ENCODE assay signal across 8 cellular contexts in the genomic region with DNA sequence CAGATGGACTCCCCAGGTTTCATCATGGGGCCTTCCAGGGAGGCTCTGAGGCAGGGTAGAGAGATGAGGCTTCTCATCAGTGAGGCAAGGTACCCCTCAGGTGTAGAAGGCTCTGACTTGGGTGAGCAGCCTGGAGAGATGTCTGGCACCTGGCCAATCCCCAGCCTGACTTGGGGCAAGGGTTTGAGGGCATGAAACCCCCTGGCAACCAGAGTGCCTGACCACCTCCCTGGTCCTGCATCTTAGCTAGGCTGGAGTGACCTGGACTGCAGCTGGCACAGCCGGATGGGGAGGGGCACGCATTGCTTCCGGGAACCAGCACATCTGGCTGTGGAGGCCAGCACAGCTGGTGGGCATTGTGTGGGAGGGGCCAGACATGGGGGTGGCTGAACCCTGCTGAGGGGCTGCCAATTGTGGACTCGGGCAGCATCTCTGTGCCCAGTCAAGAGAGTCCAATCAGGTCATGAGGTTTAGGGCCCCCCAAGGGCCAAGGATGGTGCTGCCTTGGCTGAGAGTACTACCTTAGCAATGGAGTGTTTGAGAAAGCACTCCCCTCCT. TPM values are rescaled to one million over a fixed set of nuclear protein-coding genes. Genes with fewer than 3 reads are reported as not detected.
DNase-seq lines count a peak whose midpoint lies in the region; ATAC-seq and TF ChIP-seq lines count a peak whose summit lies in the region.

No MANE protein-coding gene starts in this region.

- H2AFZ ChIP-seq in hepatocyte = no peak overlapping the region

- CTCF ChIA-PET in activated B cell treated with CpG ODN at 0.5 μM for 24 hours (lab: Charles Lee) = no interaction called here

- TF ChIP-seq CTCF in GM20000 (IDR thresholded peaks at IDR 0.05; ENCODE audit: extremely low read depth, missing control alignments) (no peak), activated B cell treated with CpG ODN at 0.5 μM for 24 hours (IDR thresholded peaks at IDR 0.05) (no peak), hepatocyte (IDR thresholded peaks at IDR 0.05; ENCODE audit: poor library complexity) (no peak)

- H3K27me3 Mint-ChIP-seq in activated B cell treated with CpG ODN at 0.5 μM for 24 hours = peaks cover 2% of the 10 kb centered on the region

- peaks cover 14% of the 10 kb centered on the region for H3K79me2 ChIP-seq in hepatocyte

- 74% methylated on average over 4 of the region's 4 CpGs for WGBS in hepatocyte (ENCODE audit: low lambda C conversion rate, missing lambda C conversion rate)

- POLR2A ChIA-PET in activated B cell treated with CpG ODN at 0.5 μM for 24 hours (lab: Charles Lee) = interaction anchor here (1.9 kb wide), 1 partner anchor 8 kb away, joined by 7 read pairs; no protein-coding TSS in a partner anchor

- H3K9ac ChIP-seq in skeletal muscle satellite cell (ENCODE audit: low read depth, low read length) = peak overlapping the region; percentile 94

- H3K4me3 ChIP-seq in hepatocyte (no peak overlapping the region), skeletal muscle satellite cell (ENCODE audit: low read length) (peak overlapping the region; percentile 87)

- intact Hi-C loops in activated B cell treated with CpG ODN at 0.5 μM for 24 hours (cut with micrococcal nuclease) = no loop called here

- no peaks in the 10 kb centered on the region for H3K36me3 Mint-ChIP-seq in activated B cell treated with CpG ODN at 0.5 μM for 24 hours (ENCODE audit: low read depth)

- peaks cover 33% of the 10 kb centered on the region for H3K4me1 ChIP-seq in hepatocyte (ENCODE audit: insufficient read depth)
- peaks cover 61% of the 10 kb centered on the region for H3K4me1 ChIP-seq in skeletal muscle satellite cell (ENCODE audit: control insufficient read depth, insufficient read depth, low read length)

- no peak overlapping the region for H3K27ac Mint-ChIP-seq in activated B cell treated with CpG ODN at 0.5 μM for 24 hours

- H3K36me3 ChIP-seq in hepatocyte (replicated peaks; ENCODE audit: insufficient read depth, low read depth) (no peaks in the 10 kb centered on the region), skeletal muscle satellite cell (ENCODE audit: insufficient read depth, low read length) (peaks cover 25% of the 10 kb centered on the region)

- no peak for ATAC-seq in activated B cell treated with CpG ODN at 0.5 μM for 24 hours (ENCODE audit: low read depth)

- no peaks in the 10 kb centered on the region for H3K9me3 ChIP-seq in hepatocyte (ENCODE audit: low read depth)
- H3K9me3 ChIP-seq in skeletal muscle satellite cell (replicated peaks; ENCODE audit: low read length) = no peaks in the 10 kb centered on the region

- H3K4me2 ChIP-seq in hepatocyte = peak overlapping the region; percentile 97
- H3K4me2 ChIP-seq in skeletal muscle satellite cell (ENCODE audit: low read length) = peak overlapping the region; percentile 99

- H3K4me3 Mint-ChIP-seq in activated B cell treated with CpG ODN at 0.5 μM for 24 hours = peak overlapping the region; percentile 50

- DNase-seq in GM20000 (ENCODE audit: low spot score) (peak; percentile 52), activated B cell treated with CpG ODN at 0.5 μM for 24 hours (no peak), hepatocyte (ENCODE audit: low spot score) (no peak), NCI-H1092 treated with DMSO at 0.1 percent for 48 hours (lab: John Stamatoyannopoulos, UW) (no peak), DMS153 (lab: John Stamatoyannopoulos, UW) (no peak), NCI-H2029 treated with DMSO at 0.1 percent for 48 hours (lab: John Stamatoyannopoulos, UW) (no peak), NCI-H2196 (lab: John Stamatoyannopoulos, UW; ENCODE audit: unreplicated experiment) (no peak)

- peak overlapping the region; percentile 92 for H3K27ac ChIP-seq in hepatocyte

- H4K20me1 ChIP-seq in hepatocyte (ENCODE audit: insufficient read depth, poor library complexity, severe bottlenecking) = no peaks in the 10 kb centered on the region

- H3K27me3 ChIP-seq in hepatocyte (no peaks in the 10 kb centered on the region), skeletal muscle satellite cell (ENCODE audit: control insufficient read depth, insufficient read depth, low read length) (no peaks in the 10 kb centered on the region)

- no peaks in the 10 kb centered on the region for H3K9me3 Mint-ChIP-seq in activated B cell treated with CpG ODN at 0.5 μM for 24 hours

- no peaks in the 10 kb centered on the region for H3K9me2 ChIP-seq in hepatocyte (replicated peaks; ENCODE audit: insufficient read depth)

- peaks cover 22% of the 10 kb centered on the region for H3K4me1 Mint-ChIP-seq in activated B cell treated with CpG ODN at 0.5 μM for 24 hours

RNA-seq across cellular contexts. Expression of gene ZBTB47, which starts 1.9 kb away (rescaled TPM):
- 0.88 and 1.1 TPM in 2 replicates for total RNA-seq in activated B cell treated with CpG ODN at 0.5 μM for 24 hours
- 12.3 and 14.2 TPM in 2 replicates for total RNA-seq in hepatocyte
- 4.7 and 7.0 TPM in 2 replicates for polyA plus RNA-seq in hepatocyte
- total RNA-seq in skeletal muscle satellite cell (2012; rRNA removed) = 14.2 and 18.1 TPM in 2 replicates

RNA-seq across cellular contexts. Expression of gene KLHL40, which starts 29.9 kb away (rescaled TPM):
- total RNA-seq in activated B cell treated with CpG ODN at 0.5 μM for 24 hours (not detected in 2 replicates), hepatocyte (not detected in 2 replicates)
- polyA plus RNA-seq in hepatocyte = not detected in 2 replicates
- total RNA-seq in skeletal muscle satellite cell (2012; rRNA removed) = 0.66 TPM in 1 of 2 replicates, not detected in the other

RNA-seq across cellular contexts. Expression of gene HHATL, which starts 47.2 kb away (rescaled TPM):
- total RNA-seq in activated B cell treated with CpG ODN at 0.5 μM for 24 hours = not detected in 2 replicates
- total RNA-seq in hepatocyte = not detected in 2 replicates
- polyA plus RNA-seq in hepatocyte = not detected in 2 replicates
- total RNA-seq in skeletal muscle satellite cell (2012; rRNA removed) = not detected in 2 replicates

RNA-seq across cellular contexts. Expression of gene NKTR, which starts 54.9 kb away (rescaled TPM):
- total RNA-seq in activated B cell treated with CpG ODN at 0.5 μM for 24 hours (107 and 126 TPM in 2 replicates), hepatocyte (74.3 and 78.9 TPM in 2 replicates)
- polyA plus RNA-seq in hepatocyte = 36.8 and 66.2 TPM in 2 replicates
- total RNA-seq in skeletal muscle satellite cell (2012; rRNA removed) = 41.5 and 50.4 TPM in 2 replicates
